ENCODE assay signal across 1 cellular context in the genomic region with DNA sequence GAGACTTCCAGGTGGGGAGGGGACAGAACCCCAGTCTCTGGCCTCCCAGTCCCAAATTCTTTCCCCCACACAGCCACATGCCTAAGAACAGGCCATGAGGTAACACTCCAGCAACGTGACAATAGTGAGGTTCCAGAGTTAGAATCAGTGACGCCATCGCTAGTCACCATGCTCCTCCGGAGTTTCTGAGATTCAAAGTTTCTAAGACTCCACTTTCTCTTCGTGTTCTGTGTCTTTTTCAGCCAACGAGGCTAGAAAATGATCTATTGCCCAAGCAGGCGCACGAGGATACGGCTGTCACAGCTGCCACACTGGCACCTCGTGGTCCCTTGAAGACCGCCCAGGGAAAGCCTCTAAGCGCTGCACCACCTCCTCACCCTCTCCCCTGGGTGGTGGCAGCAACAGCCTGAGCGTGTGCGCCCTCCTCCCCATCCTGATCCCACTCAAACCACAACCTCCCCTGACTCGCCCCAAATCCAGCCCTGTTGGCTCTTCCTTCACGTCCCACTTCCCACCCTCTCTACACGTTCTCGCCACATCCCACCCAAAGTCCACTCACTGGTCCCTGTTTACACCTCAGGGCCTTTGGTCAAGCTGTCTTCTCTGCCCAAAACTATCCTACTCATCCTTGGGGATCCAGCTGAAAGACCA.
TF ChIP-seq lines count a peak whose summit lies in the region.

No MANE protein-coding gene starts in this region.

TF ChIP-seq in HepG2, 621 proteins besides CTCF, POLR2A, EP300 and RAD21 (continued from another document and continues in another):
- TF ChIP-seq, protein P1, sequence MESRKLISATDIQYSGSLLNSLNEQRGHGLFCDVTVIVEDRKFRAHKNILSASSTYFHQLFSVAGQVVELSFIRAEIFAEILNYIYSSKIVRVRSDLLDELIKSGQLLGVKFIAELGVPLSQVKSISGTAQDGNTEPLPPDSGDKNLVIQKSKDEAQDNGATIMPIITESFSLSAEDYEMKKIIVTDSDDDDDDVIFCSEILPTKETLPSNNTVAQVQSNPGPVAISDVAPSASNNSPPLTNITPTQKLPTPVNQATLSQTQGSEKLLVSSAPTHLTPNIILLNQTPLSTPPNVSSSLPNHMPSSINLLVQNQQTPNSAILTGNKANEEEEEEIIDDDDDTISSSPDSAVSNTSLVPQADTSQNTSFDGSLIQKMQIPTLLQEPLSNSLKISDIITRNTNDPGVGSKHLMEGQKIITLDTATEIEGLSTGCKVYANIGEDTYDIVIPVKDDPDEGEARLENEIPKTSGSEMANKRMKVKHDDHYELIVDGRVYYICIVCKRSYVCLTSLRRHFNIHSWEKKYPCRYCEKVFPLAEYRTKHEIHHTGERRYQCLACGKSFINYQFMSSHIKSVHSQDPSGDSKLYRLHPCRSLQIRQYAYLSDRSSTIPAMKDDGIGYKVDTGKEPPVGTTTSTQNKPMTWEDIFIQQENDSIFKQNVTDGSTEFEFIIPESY (CRISPR knock-in tag; IDR thresholded peaks at IDR 0.05), result peak; percentile 31; the same call in 1 of the 2 replicates
- peak; percentile 69 for TF ChIP-seq ZNF263 (CRISPR knock-in tag; IDR thresholded peaks at IDR 0.05)
- 0 out of 2 replicates have a peak, but pooled peaks have one; percentile 38 for TF ChIP-seq ZSCAN25 (CRISPR knock-in tag; IDR thresholded peaks at IDR 0.05)
- TF ChIP-seq, protein P2, sequence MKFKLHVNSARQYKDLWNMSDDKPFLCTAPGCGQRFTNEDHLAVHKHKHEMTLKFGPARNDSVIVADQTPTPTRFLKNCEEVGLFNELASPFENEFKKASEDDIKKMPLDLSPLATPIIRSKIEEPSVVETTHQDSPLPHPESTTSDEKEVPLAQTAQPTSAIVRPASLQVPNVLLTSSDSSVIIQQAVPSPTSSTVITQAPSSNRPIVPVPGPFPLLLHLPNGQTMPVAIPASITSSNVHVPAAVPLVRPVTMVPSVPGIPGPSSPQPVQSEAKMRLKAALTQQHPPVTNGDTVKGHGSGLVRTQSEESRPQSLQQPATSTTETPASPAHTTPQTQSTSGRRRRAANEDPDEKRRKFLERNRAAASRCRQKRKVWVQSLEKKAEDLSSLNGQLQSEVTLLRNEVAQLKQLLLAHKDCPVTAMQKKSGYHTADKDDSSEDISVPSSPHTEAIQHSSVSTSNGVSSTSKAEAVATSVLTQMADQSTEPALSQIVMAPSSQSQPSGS (CRISPR knock-in tag; IDR thresholded peaks at IDR 0.05), result 0 out of 2 replicates have a peak, but pooled peaks have one; percentile 10
- TF ChIP-seq JUN (CRISPR knock-in tag; IDR thresholded peaks at IDR 0.05), result no peak
- no peak for TF ChIP-seq JUNB (CRISPR knock-in tag; IDR thresholded peaks at IDR 0.05; ENCODE audit: borderline replicate concordance)
- TF ChIP-seq, protein P3, sequence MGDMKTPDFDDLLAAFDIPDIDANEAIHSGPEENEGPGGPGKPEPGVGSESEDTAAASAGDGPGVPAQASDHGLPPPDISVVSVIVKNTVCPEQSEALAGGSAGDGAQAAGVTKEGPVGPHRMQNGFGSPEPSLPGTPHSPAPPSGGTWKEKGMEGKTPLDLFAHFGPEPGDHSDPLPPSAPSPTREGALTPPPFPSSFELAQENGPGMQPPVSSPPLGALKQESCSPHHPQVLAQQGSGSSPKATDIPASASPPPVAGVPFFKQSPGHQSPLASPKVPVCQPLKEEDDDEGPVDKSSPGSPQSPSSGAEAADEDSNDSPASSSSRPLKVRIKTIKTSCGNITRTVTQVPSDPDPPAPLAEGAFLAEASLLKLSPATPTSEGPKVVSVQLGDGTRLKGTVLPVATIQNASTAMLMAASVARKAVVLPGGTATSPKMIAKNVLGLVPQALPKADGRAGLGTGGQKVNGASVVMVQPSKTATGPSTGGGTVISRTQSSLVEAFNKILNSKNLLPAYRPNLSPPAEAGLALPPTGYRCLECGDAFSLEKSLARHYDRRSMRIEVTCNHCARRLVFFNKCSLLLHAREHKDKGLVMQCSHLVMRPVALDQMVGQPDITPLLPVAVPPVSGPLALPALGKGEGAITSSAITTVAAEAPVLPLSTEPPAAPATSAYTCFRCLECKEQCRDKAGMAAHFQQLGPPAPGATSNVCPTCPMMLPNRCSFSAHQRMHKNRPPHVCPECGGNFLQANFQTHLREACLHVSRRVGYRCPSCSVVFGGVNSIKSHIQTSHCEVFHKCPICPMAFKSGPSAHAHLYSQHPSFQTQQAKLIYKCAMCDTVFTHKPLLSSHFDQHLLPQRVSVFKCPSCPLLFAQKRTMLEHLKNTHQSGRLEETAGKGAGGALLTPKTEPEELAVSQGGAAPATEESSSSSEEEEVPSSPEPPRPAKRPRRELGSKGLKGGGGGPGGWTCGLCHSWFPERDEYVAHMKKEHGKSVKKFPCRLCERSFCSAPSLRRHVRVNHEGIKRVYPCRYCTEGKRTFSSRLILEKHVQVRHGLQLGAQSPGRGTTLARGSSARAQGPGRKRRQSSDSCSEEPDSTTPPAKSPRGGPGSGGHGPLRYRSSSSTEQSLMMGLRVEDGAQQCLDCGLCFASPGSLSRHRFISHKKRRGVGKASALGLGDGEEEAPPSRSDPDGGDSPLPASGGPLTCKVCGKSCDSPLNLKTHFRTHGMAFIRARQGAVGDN (CRISPR knock-in tag; IDR thresholded peaks at IDR 0.05), result peak; percentile 80
- TF ChIP-seq TAF1 (CRISPR knock-in tag; IDR thresholded peaks at IDR 0.05), result peak; percentile 36
- no peak for TF ChIP-seq ZSCAN31 (CRISPR knock-in tag; IDR thresholded peaks at IDR 0.05; ENCODE audit: low read depth)
- TF ChIP-seq, protein P4, sequence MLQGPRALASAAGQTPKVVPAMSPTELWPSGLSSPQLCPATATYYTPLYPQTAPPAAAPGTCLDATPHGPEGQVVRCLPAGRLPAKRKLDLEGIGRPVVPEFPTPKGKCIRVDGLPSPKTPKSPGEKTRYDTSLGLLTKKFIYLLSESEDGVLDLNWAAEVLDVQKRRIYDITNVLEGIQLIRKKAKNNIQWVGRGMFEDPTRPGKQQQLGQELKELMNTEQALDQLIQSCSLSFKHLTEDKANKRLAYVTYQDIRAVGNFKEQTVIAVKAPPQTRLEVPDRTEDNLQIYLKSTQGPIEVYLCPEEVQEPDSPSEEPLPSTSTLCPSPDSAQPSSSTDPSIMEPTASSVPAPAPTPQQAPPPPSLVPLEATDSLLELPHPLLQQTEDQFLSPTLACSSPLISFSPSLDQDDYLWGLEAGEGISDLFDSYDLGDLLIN (CRISPR knock-in tag; IDR thresholded peaks at IDR 0.05; ENCODE audit: borderline replicate concordance), result no peak
- peak; percentile 74; the same call in 1 of the 2 replicates for TF ChIP-seq ZNF235 (CRISPR knock-in tag; IDR thresholded peaks at IDR 0.05; ENCODE audit: borderline replicate concordance)
- TF ChIP-seq SOX5 (CRISPR knock-in tag; IDR thresholded peaks at IDR 0.05; ENCODE audit: borderline replicate concordance), result no peak
- 0 out of 2 replicates have a peak, but pooled peaks have one; percentile 28 for TF ChIP-seq TBX2 (CRISPR knock-in tag; IDR thresholded peaks at IDR 0.05; ENCODE audit: borderline replicate concordance)
- TF ChIP-seq SPEN (CRISPR knock-in tag; IDR thresholded peaks at IDR 0.05; ENCODE audit: low read depth), result peak; percentile 53; the same call in 1 of the 2 replicates
- TF ChIP-seq PAF1 (CRISPR knock-in tag; IDR thresholded peaks at IDR 0.05), result no peak
- peak; percentile 67; the same call in 1 of the 2 replicates for TF ChIP-seq AKAP8 (CRISPR knock-in tag; IDR thresholded peaks at IDR 0.05)
- no peak for TF ChIP-seq MAZ (IDR thresholded peaks at IDR 0.05; ENCODE audit: borderline replicate concordance, low read depth, low read length)
- 0 out of 2 replicates have a peak, but pooled peaks have one; percentile 7 for TF ChIP-seq MAZ (CRISPR knock-in tag; IDR thresholded peaks at IDR 0.05; ENCODE audit: low read depth)
- TF ChIP-seq, protein P5, sequence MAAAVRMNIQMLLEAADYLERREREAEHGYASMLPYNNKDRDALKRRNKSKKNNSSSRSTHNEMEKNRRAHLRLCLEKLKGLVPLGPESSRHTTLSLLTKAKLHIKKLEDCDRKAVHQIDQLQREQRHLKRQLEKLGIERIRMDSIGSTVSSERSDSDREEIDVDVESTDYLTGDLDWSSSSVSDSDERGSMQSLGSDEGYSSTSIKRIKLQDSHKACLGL (CRISPR knock-in tag; IDR thresholded peaks at IDR 0.05), result 0 out of 2 replicates have a peak, but pooled peaks have one; percentile 18
- TF ChIP-seq, protein P6, sequence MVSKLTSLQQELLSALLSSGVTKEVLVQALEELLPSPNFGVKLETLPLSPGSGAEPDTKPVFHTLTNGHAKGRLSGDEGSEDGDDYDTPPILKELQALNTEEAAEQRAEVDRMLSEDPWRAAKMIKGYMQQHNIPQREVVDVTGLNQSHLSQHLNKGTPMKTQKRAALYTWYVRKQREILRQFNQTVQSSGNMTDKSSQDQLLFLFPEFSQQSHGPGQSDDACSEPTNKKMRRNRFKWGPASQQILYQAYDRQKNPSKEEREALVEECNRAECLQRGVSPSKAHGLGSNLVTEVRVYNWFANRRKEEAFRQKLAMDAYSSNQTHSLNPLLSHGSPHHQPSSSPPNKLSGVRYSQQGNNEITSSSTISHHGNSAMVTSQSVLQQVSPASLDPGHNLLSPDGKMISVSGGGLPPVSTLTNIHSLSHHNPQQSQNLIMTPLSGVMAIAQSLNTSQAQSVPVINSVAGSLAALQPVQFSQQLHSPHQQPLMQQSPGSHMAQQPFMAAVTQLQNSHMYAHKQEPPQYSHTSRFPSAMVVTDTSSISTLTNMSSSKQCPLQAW (CRISPR knock-in tag; IDR thresholded peaks at IDR 0.05), result 0 out of 2 replicates have a peak, but pooled peaks have one; percentile 27
- TF ChIP-seq FOXK1 (CRISPR knock-in tag; IDR thresholded peaks at IDR 0.05; ENCODE audit: borderline replicate concordance, low read depth), result 0 out of 2 replicates have a peak, but pooled peaks have one; percentile 11
- TF ChIP-seq ZNF776 (CRISPR knock-in tag; IDR thresholded peaks at IDR 0.05), result 0 out of 2 replicates have a peak, but pooled peaks have one; percentile 68
- TF ChIP-seq, protein P7, sequence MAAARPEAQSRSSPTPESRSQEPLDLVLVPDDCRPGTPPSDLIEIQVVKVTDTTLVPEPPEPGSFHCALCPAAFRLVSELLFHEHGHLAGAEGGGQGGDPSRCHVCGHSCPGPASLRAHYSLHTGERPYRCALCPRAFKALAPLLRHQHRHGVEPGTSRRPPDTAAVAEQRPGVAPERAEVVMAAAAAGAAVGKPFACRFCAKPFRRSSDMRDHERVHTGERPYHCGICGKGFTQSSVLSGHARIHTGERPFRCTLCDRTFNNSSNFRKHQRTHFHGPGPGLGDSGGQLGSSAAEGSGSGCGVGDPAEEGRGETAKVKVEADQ (CRISPR knock-in tag; IDR thresholded peaks at IDR 0.05; ENCODE audit: borderline replicate concordance), result peak; percentile 0; the same call in 1 of the 2 replicates
- TF ChIP-seq ZNF501 (CRISPR knock-in tag; IDR thresholded peaks at IDR 0.05), result 0 out of 2 replicates have a peak, but pooled peaks have one; percentile 31
- TF ChIP-seq, protein P8, sequence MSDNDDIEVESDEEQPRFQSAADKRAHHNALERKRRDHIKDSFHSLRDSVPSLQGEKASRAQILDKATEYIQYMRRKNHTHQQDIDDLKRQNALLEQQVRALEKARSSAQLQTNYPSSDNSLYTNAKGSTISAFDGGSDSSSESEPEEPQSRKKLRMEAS (IDR thresholded peaks at IDR 0.05), result peak; percentile 83
- no peak for TF ChIP-seq ZNF317 (CRISPR knock-in tag; IDR thresholded peaks at IDR 0.05)
- no peak for TF ChIP-seq ZSCAN21 (CRISPR knock-in tag; IDR thresholded peaks at IDR 0.05; ENCODE audit: borderline replicate concordance)
- TF ChIP-seq, protein P9, sequence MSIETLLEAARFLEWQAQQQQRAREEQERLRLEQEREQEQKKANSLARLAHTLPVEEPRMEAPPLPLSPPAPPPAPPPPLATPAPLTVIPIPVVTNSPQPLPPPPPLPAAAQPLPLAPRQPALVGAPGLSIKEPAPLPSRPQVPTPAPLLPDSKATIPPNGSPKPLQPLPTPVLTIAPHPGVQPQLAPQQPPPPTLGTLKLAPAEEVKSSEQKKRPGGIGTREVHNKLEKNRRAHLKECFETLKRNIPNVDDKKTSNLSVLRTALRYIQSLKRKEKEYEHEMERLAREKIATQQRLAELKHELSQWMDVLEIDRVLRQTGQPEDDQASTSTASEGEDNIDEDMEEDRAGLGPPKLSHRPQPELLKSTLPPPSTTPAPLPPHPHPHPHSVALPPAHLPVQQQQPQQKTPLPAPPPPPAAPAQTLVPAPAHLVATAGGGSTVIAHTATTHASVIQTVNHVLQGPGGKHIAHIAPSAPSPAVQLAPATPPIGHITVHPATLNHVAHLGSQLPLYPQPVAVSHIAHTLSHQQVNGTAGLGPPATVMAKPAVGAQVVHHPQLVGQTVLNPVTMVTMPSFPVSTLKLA (IDR thresholded peaks at IDR 0.05), result peak; percentile 51
- TF ChIP-seq ZNF839 (CRISPR knock-in tag; IDR thresholded peaks at IDR 0.05; ENCODE audit: borderline replicate concordance), result peak; percentile 84; the same call in 1 of the 2 replicates
- peak; percentile 30; the same call in 1 of the 2 replicates for TF ChIP-seq CREB1 (IDR thresholded peaks at IDR 0.05)
- no peak for TF ChIP-seq CREB1 (CRISPR knock-in tag; IDR thresholded peaks at IDR 0.05)
- TF ChIP-seq ZNF350 (CRISPR knock-in tag; IDR thresholded peaks at IDR 0.05; ENCODE audit: borderline replicate concordance, low read depth), result peak; percentile 41; the same call in 1 of the 2 replicates
- TF ChIP-seq ZNF749 (CRISPR knock-in tag; IDR thresholded peaks at IDR 0.05; ENCODE audit: borderline replicate concordance), result peak; percentile 26; the same call in 1 of the 2 replicates
- no peak for TF ChIP-seq ESRRA (CRISPR knock-in tag; IDR thresholded peaks at IDR 0.05; ENCODE audit: low read depth)
- TF ChIP-seq, protein P10, sequence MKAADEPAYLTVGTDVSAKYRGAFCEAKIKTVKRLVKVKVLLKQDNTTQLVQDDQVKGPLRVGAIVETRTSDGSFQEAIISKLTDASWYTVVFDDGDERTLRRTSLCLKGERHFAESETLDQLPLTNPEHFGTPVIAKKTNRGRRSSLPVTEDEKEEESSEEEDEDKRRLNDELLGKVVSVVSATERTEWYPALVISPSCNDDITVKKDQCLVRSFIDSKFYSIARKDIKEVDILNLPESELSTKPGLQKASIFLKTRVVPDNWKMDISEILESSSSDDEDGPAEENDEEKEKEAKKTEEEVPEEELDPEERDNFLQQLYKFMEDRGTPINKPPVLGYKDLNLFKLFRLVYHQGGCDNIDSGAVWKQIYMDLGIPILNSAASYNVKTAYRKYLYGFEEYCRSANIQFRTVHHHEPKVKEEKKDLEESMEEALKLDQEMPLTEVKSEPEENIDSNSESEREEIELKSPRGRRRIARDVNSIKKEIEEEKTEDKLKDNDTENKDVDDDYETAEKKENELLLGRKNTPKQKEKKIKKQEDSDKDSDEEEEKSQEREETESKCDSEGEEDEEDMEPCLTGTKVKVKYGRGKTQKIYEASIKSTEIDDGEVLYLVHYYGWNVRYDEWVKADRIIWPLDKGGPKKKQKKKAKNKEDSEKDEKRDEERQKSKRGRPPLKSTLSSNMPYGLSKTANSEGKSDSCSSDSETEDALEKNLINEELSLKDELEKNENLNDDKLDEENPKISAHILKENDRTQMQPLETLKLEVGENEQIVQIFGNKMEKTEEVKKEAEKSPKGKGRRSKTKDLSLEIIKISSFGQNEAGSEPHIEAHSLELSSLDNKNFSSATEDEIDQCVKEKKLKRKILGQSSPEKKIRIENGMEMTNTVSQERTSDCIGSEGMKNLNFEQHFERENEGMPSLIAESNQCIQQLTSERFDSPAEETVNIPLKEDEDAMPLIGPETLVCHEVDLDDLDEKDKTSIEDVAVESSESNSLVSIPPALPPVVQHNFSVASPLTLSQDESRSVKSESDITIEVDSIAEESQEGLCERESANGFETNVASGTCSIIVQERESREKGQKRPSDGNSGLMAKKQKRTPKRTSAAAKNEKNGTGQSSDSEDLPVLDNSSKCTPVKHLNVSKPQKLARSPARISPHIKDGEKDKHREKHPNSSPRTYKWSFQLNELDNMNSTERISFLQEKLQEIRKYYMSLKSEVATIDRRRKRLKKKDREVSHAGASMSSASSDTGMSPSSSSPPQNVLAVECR (CRISPR knock-in tag; IDR thresholded peaks at IDR 0.05; ENCODE audit: borderline replicate concordance), result peak; percentile 72
- TF ChIP-seq SOX6 (IDR thresholded peaks at IDR 0.05), result no peak
- peak; percentile 47; the same call in 1 of the 2 replicates for TF ChIP-seq SOX6 (CRISPR knock-in tag; IDR thresholded peaks at IDR 0.05)
- 0 out of 2 replicates have a peak, but pooled peaks have one; percentile 16 for TF ChIP-seq FOXK2 (IDR thresholded peaks at IDR 0.05)
- peak; percentile 53; the same call in 1 of the 2 replicates for TF ChIP-seq ZBTB21 (CRISPR knock-in tag; IDR thresholded peaks at IDR 0.05)
